In genomic region chr1:26694597-26695416, GRCh38 we compare ENCODE assay signal across 8 cellular contexts. TPM values are rescaled to one million over a fixed set of nuclear protein-coding genes. Genes with fewer than 3 reads are reported as not detected.
A peak's percentile ranks its signal among the peaks of the same experiment; 100 is the strongest.
DNase-seq lines count a peak whose midpoint lies in the region; ATAC-seq lines count a peak whose summit lies in the region.

No MANE protein-coding gene starts in this region.

- ATAC-seq in HG03439 (IDR thresholded peaks at IDR 0.05; ENCODE audit: unreplicated experiment): no peak
- ATAC-seq in GM19467 (IDR thresholded peaks at IDR 0.05; ENCODE audit: unreplicated experiment): no peak

- DNase-seq in activated naive CD4-positive, alpha-beta T cell treated with anti-CD3 and anti-CD28 coated beads, Interleukin-2, amount 10 ng/mL, durations not matched to agents 7 days and 5 days: no peak
- DNase-seq in activated naive CD4-positive, alpha-beta T cell (lab: John Stamatoyannopoulos, UW): no peak
- no peak for DNase-seq in activated CD4-positive, alpha-beta memory T cell treated with anti-CD3 and anti-CD28 coated beads for 36 hours
- DNase-seq in NCI-H2196 (lab: John Stamatoyannopoulos, UW; ENCODE audit: unreplicated experiment): no peak

- H3K27me3 Mint-ChIP-seq in activated naive CD4-positive, alpha-beta T cell treated with anti-CD3 and anti-CD28 coated beads, Interleukin-2, amount 10 ng/mL, durations not matched to agents 7 days and 5 days: peaks cover 4% of the 10 kb centered on the region
- no peaks in the 10 kb centered on the region for H3K27me3 Mint-ChIP-seq in activated CD4-positive, alpha-beta memory T cell treated with anti-CD3 and anti-CD28 coated beads for 36 hours

- H3K9me3 ChIP-seq in iPS-15b (ENCODE audit: control insufficient read depth, insufficient read depth, low read length) (no peaks in the 10 kb centered on the region), subcutaneous abdominal adipose tissue (ENCODE audit: control insufficient read depth in 5 of 5, low read length in 5 of 5) (no peaks in the 10 kb centered on the region)

- H3K9ac ChIP-seq in iPS-15b (ENCODE audit: low read depth, low read length) (peak overlapping the region; percentile 73), subcutaneous abdominal adipose tissue (ENCODE audit: low read length in 5 of 5) (peak overlapping the region in 4 of 5 donors; percentile 69 to 79 (median 72))

- CTCF ChIA-PET in activated naive CD4-positive, alpha-beta T cell treated with anti-CD3 and anti-CD28 coated beads, Interleukin-2, amount 10 ng/mL, durations not matched to agents 7 days and 5 days (lab: Charles Lee): interaction anchor here (0.9 to 4.0 kb wide), 4 partner anchors 17 to 94 kb away, joined by 4 to 41 read pairs (median 10); partner anchors contain the start of gene PIGV
- CTCF ChIA-PET in activated CD4-positive, alpha-beta memory T cell treated with anti-CD3 and anti-CD28 coated beads for 36 hours (lab: Charles Lee): interaction anchor here (5.7 kb wide), 1 partner anchor 95 kb away, joined by 61 read pairs; the partner anchor contains the start of gene PIGV

- H3K4me1 ChIP-seq in iPS-15b (ENCODE audit: control insufficient read depth, insufficient read depth, low read length) (peaks cover 30% of the 10 kb centered on the region), subcutaneous abdominal adipose tissue (ENCODE audit: control insufficient read depth in 5 of 5, insufficient read depth in 5 of 5, low read length in 5 of 5) (peaks cover 10 to 71% (median 63%) of the 10 kb centered on the region in 5 donors)

- POLR2A ChIA-PET in activated CD4-positive, alpha-beta memory T cell treated with anti-CD3 and anti-CD28 coated beads for 36 hours (lab: Charles Lee): interaction anchor here (0.6 to 10.4 kb wide), 4 partner anchors 34 to 113 kb away, joined by 3 to 177 read pairs (median 10); partner anchors contain the start of gene PIGV

- H3K36me3 ChIP-seq in iPS-15b (ENCODE audit: control insufficient read depth, insufficient read depth, low read length) (no peaks in the 10 kb centered on the region), subcutaneous abdominal adipose tissue (ENCODE audit: control insufficient read depth in 5 of 5, insufficient read depth in 5 of 5, low read length in 5 of 5) (no peaks in the 10 kb centered on the region)

- H3K4me3 ChIP-seq in iPS-15b (ENCODE audit: low read depth, low read length) (peak overlapping the region; percentile 55), subcutaneous abdominal adipose tissue (ENCODE audit: low read depth in 1 of 5, low read length in 5 of 5) (peak overlapping the region; percentile 55 to 80 (median 72))

- no peaks in the 10 kb centered on the region for H3K9me3 Mint-ChIP-seq in activated naive CD4-positive, alpha-beta T cell treated with anti-CD3 and anti-CD28 coated beads, Interleukin-2, amount 10 ng/mL, durations not matched to agents 7 days and 5 days
- H3K9me3 Mint-ChIP-seq in activated CD4-positive, alpha-beta memory T cell treated with anti-CD3 and anti-CD28 coated beads for 36 hours: no peaks in the 10 kb centered on the region

- peaks cover 5% of the 10 kb centered on the region for H3K27me3 ChIP-seq in iPS-15b (ENCODE audit: control insufficient read depth, insufficient read depth, low read length)
- H3K27me3 ChIP-seq in subcutaneous abdominal adipose tissue (ENCODE audit: control insufficient read depth in 5 of 5, insufficient read depth in 4 of 5, low read length in 5 of 5): no peaks in the 10 kb centered on the region

- H3K27ac ChIP-seq in subcutaneous abdominal adipose tissue (ENCODE audit: low read depth, low read length): peak overlapping the region; percentile 96

- H3K4me3 Mint-ChIP-seq in activated naive CD4-positive, alpha-beta T cell treated with anti-CD3 and anti-CD28 coated beads, Interleukin-2, amount 10 ng/mL, durations not matched to agents 7 days and 5 days: peak overlapping the region; percentile 87
- H3K4me3 Mint-ChIP-seq in activated CD4-positive, alpha-beta memory T cell treated with anti-CD3 and anti-CD28 coated beads for 36 hours: peak overlapping the region; percentile 86

- peak overlapping the region; percentile 97 for H3K27ac Mint-ChIP-seq in activated naive CD4-positive, alpha-beta T cell treated with anti-CD3 and anti-CD28 coated beads, Interleukin-2, amount 10 ng/mL, durations not matched to agents 7 days and 5 days
- H3K27ac Mint-ChIP-seq in activated CD4-positive, alpha-beta memory T cell treated with anti-CD3 and anti-CD28 coated beads for 36 hours: peak overlapping the region; percentile 98

- H3K36me3 Mint-ChIP-seq in activated naive CD4-positive, alpha-beta T cell treated with anti-CD3 and anti-CD28 coated beads, Interleukin-2, amount 10 ng/mL, durations not matched to agents 7 days and 5 days: no peaks in the 10 kb centered on the region
- H3K36me3 Mint-ChIP-seq in activated CD4-positive, alpha-beta memory T cell treated with anti-CD3 and anti-CD28 coated beads for 36 hours: peaks cover under 1% of the 10 kb centered on the region

- intact Hi-C loops in activated CD4-positive, alpha-beta memory T cell treated with anti-CD3 and anti-CD28 coated beads for 36 hours (cut with micrococcal nuclease): loop anchor here (1.0 to 10.0 kb wide), 6 partner anchors 93 to 410 kb away; partner anchors contain the start of genes SFN and SH3BGRL3

- H3K4me1 Mint-ChIP-seq in activated naive CD4-positive, alpha-beta T cell treated with anti-CD3 and anti-CD28 coated beads, Interleukin-2, amount 10 ng/mL, durations not matched to agents 7 days and 5 days: peaks cover 29% of the 10 kb centered on the region
- H3K4me1 Mint-ChIP-seq in activated CD4-positive, alpha-beta memory T cell treated with anti-CD3 and anti-CD28 coated beads for 36 hours (ENCODE audit: low read depth): peaks cover 25% of the 10 kb centered on the region

RNA-seq across cellular contexts. Expression of gene ARID1A, which starts 1.0 kb away (rescaled TPM):
- total RNA-seq in activated CD4-positive, alpha-beta memory T cell treated with anti-CD3 and anti-CD28 coated beads for 36 hours: 10 to 100 TPM; 64.3 to 67.8 TPM
